29 cellular contexts compared by ENCODE assay signal in the genomic region with DNA sequence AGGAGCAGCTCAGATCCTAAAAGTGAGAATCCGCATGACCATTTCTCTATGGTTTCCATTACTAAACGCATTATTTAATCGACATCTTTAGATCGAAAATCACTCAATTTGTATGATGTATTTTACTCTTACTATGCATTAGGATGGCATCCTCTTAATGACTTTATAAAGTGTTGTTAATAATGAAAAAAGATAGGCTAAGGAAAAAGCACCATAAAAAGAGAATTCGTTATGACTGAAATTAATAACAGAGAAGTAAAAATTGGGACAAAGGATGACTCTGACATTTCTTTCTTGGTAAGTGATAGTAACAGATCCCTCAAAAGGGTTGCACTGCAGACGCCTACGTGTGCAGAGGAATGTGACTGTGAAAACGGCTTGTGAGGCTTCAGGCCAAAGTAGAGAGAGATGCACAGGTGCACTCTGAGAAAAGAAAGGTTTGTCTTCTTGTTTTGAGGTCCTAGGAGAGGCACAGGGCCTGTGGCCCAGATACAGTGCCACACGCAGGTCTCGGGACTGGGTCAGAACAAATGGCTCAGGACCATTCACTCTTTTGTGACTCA. TPM values are rescaled to one million over a fixed set of nuclear protein-coding genes. Genes with fewer than 3 reads are reported as not detected.
A peak's percentile ranks its signal among the peaks of the same experiment; 100 is the strongest.
DNase-seq lines count a peak whose midpoint lies in the region; ATAC-seq, FAIRE-seq and TF ChIP-seq lines count a peak whose summit lies in the region.
"Had no signal": no experiment of that assay in that cellular context is flagged by ENCODE, and none has a peak within 500 bp of the region (broad histone marks: within the 10 kb centered on the region; RNA-seq: fewer than 3 reads in every experiment).

No MANE protein-coding gene starts in this region.

- no peaks in the 10 kb centered on the region for H3K79me2 ChIP-seq in K562 (ENCODE audit: control insufficient read depth, insufficient read depth, low read length)

- no peak; the same call in 2 of the 3 replicates for ATAC-seq in K562
- ATAC-seq: A549; CD8-positive, alpha-beta T cell had no signal

- TF ChIP-seq EP300 in K562 (IDR thresholded peaks at IDR 0.05; ENCODE audit: low read length) = no peak

- TF ChIP-seq POLR2A in K562 (conservative IDR thresholded peaks at IDR 0.05) = no peak

- intact Hi-C loops in K562 (cut with micrococcal nuclease) = no loop called here

- FAIRE-seq in K562 (lab: Jason Lieb, UNC) = no peak
- FAIRE-seq: A204.1, A549, D721Med had no signal

- no peaks in the 10 kb centered on the region for H3K36me3 ChIP-seq in K562 (ENCODE audit: control insufficient read depth, insufficient read depth, low read length)
- H3K36me3 ChIP-seq: BE2C had no signal

- no peaks in the 10 kb centered on the region for H3K9me3 ChIP-seq in K562 (replicated peaks; ENCODE audit: control insufficient read depth, insufficient read depth, low read depth, low read length)
- H3K9me3 ChIP-seq: A549, BE2C, Caco-2 had no signal

- H3K4me1 ChIP-seq in K562 (replicated peaks in 1 of 2; ENCODE audit: control insufficient read depth in 2 of 2, insufficient read depth in 2 of 2, low read length in 2 of 2) = no peaks in the 10 kb centered on the region
- H3K4me1 ChIP-seq: BE2C; BLaER1; BLaER1 treated with 17β-estradiol and CSF1 and Interleukin-3, amounts not matched to agents 10 nM and 100 nM had no signal

- H2AFZ ChIP-seq in K562 (ENCODE audit: low read depth, low read length) = no peak overlapping the region

- no peaks in the 10 kb centered on the region for H3K9me1 ChIP-seq in K562 (ENCODE audit: control insufficient read depth, insufficient read depth, low read length)

- TF ChIP-seq RAD21 in K562 (CRISPR knock-in tag; conservative IDR thresholded peaks at IDR 0.05 in 1 of 2, IDR thresholded peaks at IDR 0.05 in 1 of 2) = no peak

- POLR2A ChIA-PET in K562 (lab: Yijun Ruan, JAX) = interaction anchor here (0.8 to 1.0 kb wide), 3 partner anchors 9 to 49 kb away, joined by 3 to 4 read pairs (median 3); no protein-coding TSS in a partner anchor

- in situ Hi-C loops in K562 (cut with MboI) = no loop called here

- no TSS peak for BruUV-seq in K562 (replicated peaks; lab: Mats Ljungman, UMichigan)

- no peak overlapping the region for H3K27ac ChIP-seq in K562 (ENCODE audit: extremely low read depth, low read depth, low read length)
- H3K27ac ChIP-seq: 22Rv1; BLaER1; BLaER1 treated with 17β-estradiol and CSF1 and Interleukin-3, amounts not matched to agents 10 nM and 100 nM; C4-2B had no signal

- H4K20me1 ChIP-seq in K562 (replicated peaks; ENCODE audit: control insufficient read depth, insufficient read depth, low read length) = no peaks in the 10 kb centered on the region
- H4K20me1 ChIP-seq: BLaER1; BLaER1 treated with 17β-estradiol and CSF1 and Interleukin-3, amounts not matched to agents 10 nM and 100 nM had no signal

- no peak overlapping the region for H3K4me2 ChIP-seq in K562 (ENCODE audit: insufficient read depth, low read length)
- H3K4me2 ChIP-seq: A549; BLaER1; BLaER1 treated with 17β-estradiol and CSF1 and Interleukin-3, amounts not matched to agents 10 nM and 100 nM had no signal

- 1% methylated on average over 10 of the region's 10 CpGs for WGBS in K562 (ENCODE audit: insufficient coverage, low coverage, missing lambda C conversion rate)

- CTCF ChIA-PET in K562 (lab: Yijun Ruan, JAX; ENCODE audit: low intra/inter-chr PET ratio) = no interaction called here

- H3K4me3 ChIP-seq in K562 = no peak overlapping the region
- H3K4me3 ChIP-seq: A549; BLaER1; BLaER1 treated with 17β-estradiol and CSF1 and Interleukin-3, amounts not matched to agents 10 nM and 100 nM had no signal

- no peak for DNase-seq in K562 (ENCODE audit: extremely low read depth in 1 of 4, low spot score in 3 of 4)
- DNase-seq in activated gamma-delta T cell treated with Interleukin-2 at 50 U/mL for 16 hours = no peak
- DNase-seq: 8988T; ACHN; AML-193; BE2C; C1 segment of cervical spinal cord; Caco-2; Calu3; CD4-positive, alpha-beta memory T cell; CD4-positive, alpha-beta T cell; CD4-positive, CD25-positive, alpha-beta regulatory T cell; CD8-positive, alpha-beta memory T cell; CD8-positive, alpha-beta T cell; COR-L47; DMS 273 treated with DMSO at 0.1 percent for 48 hours; DMS153; DMS53; DMS79; DMS79 treated with DMSO at 0.1 percent for 48 hours; DND-41; EL had no signal

- peaks cover 49 to 61% of the 10 kb centered on the region in 2 experiments; a peak in 4 of 5 replicates for H3K27me3 ChIP-seq in K562 (ENCODE audit: control insufficient read depth in 2 of 2, insufficient read depth in 2 of 2, low read length in 2 of 2)
- H3K27me3 ChIP-seq: BLaER1; BLaER1 treated with 17β-estradiol and CSF1 and Interleukin-3, amounts not matched to agents 10 nM and 100 nM had no signal

- TF ChIP-seq CTCF in K562 (IDR thresholded peaks at IDR 0.05 in 2 of 3, conservative IDR thresholded peaks at IDR 0.05 in 1 of 3; ENCODE audit: insufficient read depth in 2 of 3, low read depth in 1 of 3, low read length in 3 of 3) = no peak

- no peak overlapping the region for H3K9ac ChIP-seq in K562 (ENCODE audit: insufficient read depth in 1 of 2, low read depth in 2 of 2, low read length in 2 of 2)
- H3K9ac ChIP-seq: BLaER1; BLaER1 treated with 17β-estradiol and CSF1 and Interleukin-3, amounts not matched to agents 10 nM and 100 nM had no signal

TF ChIP-seq in K562, 482 proteins besides CTCF, POLR2A, EP300 and RAD21:
- TF ChIP-seq RNF2 (IDR thresholded peaks at IDR 0.05) = peak; percentile 58
- TF ChIP-seq CBX8 (IDR thresholded peaks at IDR 0.05; ENCODE audit: borderline replicate concordance, extremely low read depth, low read depth, low read length, poor library complexity, severe bottlenecking) = peak; percentile 98
- TF ChIP-seq ZFP36 (IDR thresholded peaks at IDR 0.05; ENCODE audit: low read depth, low read length, partially characterized antibody) = peak; percentile 57
- TF ChIP-seq RAD51 (IDR thresholded peaks at IDR 0.05; ENCODE audit: borderline replicate concordance, low read depth) = no peak
- TF ChIP-seq NFIC (IDR thresholded peaks at IDR 0.05) = peak; percentile 20; the same call in 1 of the 2 replicates
- TF ChIP-seq ZSCAN32 (CRISPR knock-in tag; IDR thresholded peaks at IDR 0.05) = no peak
- TF ChIP-seq BMI1 (IDR thresholded peaks at IDR 0.05; ENCODE audit: low read length) = peak; percentile 87
TF ChIP-seq in K562: peak in this region for 5.

RNA-seq across cellular contexts. Expression of gene RBM33, which starts 23.0 kb away (rescaled TPM):
- 115 and 326 TPM in 2 replicates for total RNA-seq in K562 (2011; cell fraction: chromatin; rRNA removed; ENCODE audit: low replicate concordance)
- 62.0 and 78.6 TPM in 2 replicates for total RNA-seq in K562 (2011; cell fraction: nucleolus; rRNA removed)
- 144 and 212 TPM in 2 replicates for total RNA-seq in K562 (2011; cell fraction: nucleoplasm; rRNA removed)
- total RNA-seq in K562 (2014; rRNA removed) (29.9 and 41.8 TPM in 2 replicates), K562 (2014; rRNA removed; fragmentation: Illumina TruSeq; extraction: Trizol) (39.3 and 47.4 TPM in 2 replicates), K562 (2015; rRNA removed; fragmentation: Illumina TruSeq; extraction: Trizol) (32.8 and 33.9 TPM in 2 replicates), K562 (2021) (67.6 and 80.7 TPM in 2 replicates)
- polyA plus RNA-seq in K562 (2011; rRNA removed) (16.1 and 17.0 TPM in 2 replicates), K562 (2014; fragmentation: Illumina TruSeq; extraction: Trizol) (23.0 and 28.7 TPM in 2 replicates), K562 (2014; fragmentation: Nextera tagmentation; extraction: Ambion mirVana) (1 to 10 TPM; 4.4 to 4.7 TPM), K562 (2014; rRNA removed) (27.3 and 31.7 TPM in 2 replicates)
- 11.1 and 15.9 TPM in 2 replicates for polyA plus RNA-seq in K562 (2011; cell fraction: cytosol; rRNA removed)
- 97.0 and 123 TPM in 2 replicates for polyA plus RNA-seq in K562 (2011; cell fraction: nucleus; rRNA removed)
- polyA plus RNA-seq in K562 (2012) = 23.0 and 24.9 TPM in 2 replicates
- polyA minus RNA-seq in K562 (2011; rRNA and poly(A)+ RNA removed) = 84.2 and 91.2 TPM in 2 replicates
- polyA minus RNA-seq in K562 (2011; cell fraction: cytosol; rRNA and poly(A)+ RNA removed) = 23.9 and 28.3 TPM in 2 replicates
- polyA minus RNA-seq in K562 (2011; cell fraction: nucleus; rRNA and poly(A)+ RNA removed) = 74.0 and 74.6 TPM in 2 replicates
